In genomic region chr5:175593794-175594193, GRCh38 we compare ENCODE assay signal across 21 cellular contexts.
DNase-seq lines count a peak whose midpoint lies in the region.
"Had no signal": no experiment of that assay in that cellular context is flagged by ENCODE, and none has a peak within 500 bp of the region (broad histone marks: within the 10 kb centered on the region; RNA-seq: fewer than 3 reads in every experiment).

No MANE protein-coding gene starts in this region.

- DNase-seq in RPMI8226 = peak; percentile 39
- DNase-seq in head of caudate nucleus = peak in 28 of 42 donors; percentile 20 to 84 (median 56)
- DNase-seq in putamen (ENCODE audit: low spot score) = peak; percentile 67
- DNase-seq in NCI-H748 treated with DMSO at 0.1 percent for 48 hours (lab: John Stamatoyannopoulos, UW) = no peak
- no peak for DNase-seq in activated CD8-positive, alpha-beta memory T cell treated with anti-CD3 and anti-CD28 coated beads, Interleukin-2, amount 50 U/mL, for 48 hours
- no peak for DNase-seq in ureter (ENCODE audit: low spot score)
- DNase-seq: 8988T; ACHN; BE2C; C1 segment of cervical spinal cord; CD4-positive, alpha-beta memory T cell; CD4-positive, CD25-positive, alpha-beta regulatory T cell; CD8-positive, alpha-beta memory T cell; COR-L47; DMS 273 treated with DMSO at 0.1 percent for 48 hours; DMS153; DMS53; DMS79; DND-41; EL; GDM1 had no signal

- intact Hi-C loops in head of caudate nucleus (cut with DNase I) = no loop called here

Comparison
In these comparisons a context has a peak if more than half of its experiments do, and no peak if none do; other contexts are left out.
1. DNase-seq: peak in RPMI8226 (single experiment), head of caudate nucleus (28 of 42) and putamen (single experiment); none in NCI-H748 treated with DMSO at 0.1 percent for 48 hours (single experiment), activated CD8-positive, alpha-beta memory T cell treated with anti-CD3 and anti-CD28 coated beads, Interleukin-2, amount 50 U/mL, for 48 hours (single experiment) and ureter (single experiment).